In genomic region chr2:125630377-125630776, GRCh38 we compare ENCODE assay signal across 6 cellular contexts.
"Had no signal": no experiment of that assay in that cellular context is flagged by ENCODE, and none has a peak within 500 bp of the region (broad histone marks: within the 10 kb centered on the region; RNA-seq: fewer than 3 reads in every experiment).

No MANE protein-coding gene starts in this region.

- ATAC-seq: GM23338, K562 had no signal

- DNase-seq: H9, HCEC 1CT, IMR-90, KG1 had no signal

- H3K4me3 ChIP-seq: GM23338, K562 had no signal

- H2AFZ ChIP-seq: GM23338 had no signal

- H3K4me2 ChIP-seq: GM23338 had no signal
